In the genomic region with DNA sequence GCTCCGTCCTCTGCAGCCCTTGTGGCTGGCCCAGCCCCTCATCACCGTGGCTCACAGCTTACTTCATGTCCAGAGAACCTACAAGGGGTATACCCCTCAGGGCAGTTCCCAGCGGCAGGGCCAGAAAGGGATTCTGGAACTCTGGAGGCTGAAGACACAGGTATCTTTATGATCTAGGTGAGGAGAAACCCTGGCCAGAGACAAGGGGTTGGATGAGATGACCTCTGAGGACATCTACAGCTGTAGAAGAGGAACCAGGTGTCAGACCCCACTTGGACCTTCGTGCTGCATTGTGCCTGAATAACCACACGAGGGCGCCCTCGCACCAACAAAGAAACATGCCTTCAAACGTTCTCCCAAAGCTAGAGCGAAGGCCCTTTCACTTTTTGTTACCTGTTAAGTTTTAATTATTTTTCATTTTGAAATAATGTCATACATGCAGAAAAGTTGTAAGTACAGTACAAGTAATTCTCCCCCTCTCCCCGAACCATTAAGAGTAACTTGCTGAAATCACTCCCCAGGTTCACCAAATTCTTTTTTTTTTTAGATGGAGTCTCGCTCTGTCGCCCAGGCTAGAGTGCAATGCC, we compare ENCODE assay signal across 8 cellular contexts.
DNase-seq lines count a peak whose midpoint lies in the region; ATAC-seq, FAIRE-seq and TF ChIP-seq lines count a peak whose summit lies in the region.

No MANE protein-coding gene starts in this region.

- H3K4me3 ChIP-seq in A549 (no peak overlapping the region), coronary artery (no peak overlapping the region), lower leg skin (ENCODE audit: low read depth, poor library complexity, severe bottlenecking) (no peak overlapping the region)

- peak; percentile 99 for TF ChIP-seq RAD21 in A549 (conservative IDR thresholded peaks at IDR 0.05 in 1 of 2, IDR thresholded peaks at IDR 0.05 in 1 of 2)

- TF ChIP-seq CTCF in A549 (IDR thresholded peaks at IDR 0.05) (peak; percentile 98), coronary artery (IDR thresholded peaks at IDR 0.05) (peak; percentile 74), lower leg skin (IDR thresholded peaks at IDR 0.05) (peak in 1 of 3 donors; percentile 90)

- intact Hi-C loops in lower leg skin (cut with DNase I; ENCODE audit: low total_unique reads): loop anchor here (5.0 to 10.0 kb wide), 2 partner anchors 356 to 878 kb away; a partner anchor contains a TSS

- H3K4me2 ChIP-seq in A549: peak overlapping the region; percentile 41

- peaks cover 39% of the 10 kb centered on the region for H3K4me1 ChIP-seq in A549

- peak; percentile 72 to 77 for ATAC-seq in A549
- no peak for ATAC-seq in HG02870 (IDR thresholded peaks at IDR 0.05; ENCODE audit: unreplicated experiment)

- H3K9me3 ChIP-seq in A549: no peaks in the 10 kb centered on the region

- TF ChIP-seq POLR2A in A549 (IDR thresholded peaks at IDR 0.05; ENCODE audit: low read length): no peak
- TF ChIP-seq POLR2A in lower leg skin (IDR thresholded peaks at IDR 0.05): no peak

- no peak for TF ChIP-seq EP300 in A549 (IDR thresholded peaks at IDR 0.05)

- 28% methylated on average over 12 of the region's 12 CpGs for WGBS in A549 (ENCODE audit: missing lambda C conversion rate)
- WGBS in lower leg skin, 2 donors: 28 to 29% methylated on average over 12 of the region's 12 CpGs

- DNase-seq in A549 (ENCODE audit: low read depth in 1 of 2, low spot score in 1 of 2) (peak; percentile 83 to 92), GM18507 (ENCODE audit: extremely low spot score, insufficient read length, low read depth) (peak; percentile 64), NCI-H446 (lab: John Stamatoyannopoulos, UW) (peak; percentile 29 to 58), coronary artery (ENCODE audit: low spot score) (no peak), lower leg skin (ENCODE audit: low spot score in 2 of 2) (peak; percentile 59 to 94)
- peak; percentile 79 for DNase-seq in activated CD4-positive, alpha-beta T cell treated with anti-CD3 and anti-CD28 coated beads for 48 hours
- DNase-seq in stimulated activated CD8-positive, alpha-beta memory T cell treated with anti-CD3 and anti-CD28 coated beads, Interleukin-12 subunit alpha, Interleukin-12 subunit beta, amount 100 ng/mL, for 4 hours (ENCODE audit: low read depth): peak; percentile 47

- FAIRE-seq in A549 (lab: Jason Lieb, UNC): peak; percentile 67
- FAIRE-seq in GM18507 (lab: Jason Lieb, UNC): peak; percentile 98

- CTCF ChIA-PET in A549 (lab: Yijun Ruan, JAX): interaction anchor here (0.6 to 9.2 kb wide), 119 partner anchors 9 to 1306 kb away, joined by 3 to 128 read pairs (median 7); a partner anchor contains a TSS

- POLR2A ChIA-PET in A549 (lab: Yijun Ruan, JAX): interaction anchor here (0.6 to 1.5 kb wide), 6 partner anchors 15 to 357 kb away, joined by 3 to 7 read pairs (median 4); a partner anchor contains a TSS

- H3K27ac ChIP-seq in A549 (peak overlapping the region; percentile 60 to 82), coronary artery (no peak overlapping the region)

TF ChIP-seq in A549, 52 proteins besides CTCF, POLR2A, EP300 and RAD21:
- TF ChIP-seq ESRRA (IDR thresholded peaks at IDR 0.05; ENCODE audit: borderline replicate concordance, low read length) (no peak), SMC3 (IDR thresholded peaks at IDR 0.05) (peak; percentile 99), MAFK (IDR thresholded peaks at IDR 0.05; ENCODE audit: partially characterized antibody) (peak; percentile 56), KDM5A (IDR thresholded peaks at IDR 0.05) (no peak), ZNF302 (CRISPR knock-in tag; IDR thresholded peaks at IDR 0.05) (peak; percentile 8; the same call in 1 of the 2 replicates)
- TF ChIP-seq, protein P1, sequence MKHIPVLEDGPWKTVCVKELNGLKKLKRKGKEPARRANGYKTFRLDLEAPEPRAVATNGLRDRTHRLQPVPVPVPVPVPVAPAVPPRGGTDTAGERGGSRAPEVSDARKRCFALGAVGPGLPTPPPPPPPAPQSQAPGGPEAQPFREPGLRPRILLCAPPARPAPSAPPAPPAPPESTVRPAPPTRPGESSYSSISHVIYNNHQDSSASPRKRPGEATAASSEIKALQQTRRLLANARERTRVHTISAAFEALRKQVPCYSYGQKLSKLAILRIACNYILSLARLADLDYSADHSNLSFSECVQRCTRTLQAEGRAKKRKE (CRISPR knock-in tag; IDR thresholded peaks at IDR 0.05; ENCODE audit: low read depth): 0 out of 2 replicates have a peak, but pooled peaks have one; percentile 43

Comparison
In these comparisons a context has a peak if more than half of its experiments do, and no peak if none do; other contexts are left out.
1. H3K27ac ChIP-seq: peak in A549 (2 of 2); none in coronary artery (0 of 2).